In the genomic region with DNA sequence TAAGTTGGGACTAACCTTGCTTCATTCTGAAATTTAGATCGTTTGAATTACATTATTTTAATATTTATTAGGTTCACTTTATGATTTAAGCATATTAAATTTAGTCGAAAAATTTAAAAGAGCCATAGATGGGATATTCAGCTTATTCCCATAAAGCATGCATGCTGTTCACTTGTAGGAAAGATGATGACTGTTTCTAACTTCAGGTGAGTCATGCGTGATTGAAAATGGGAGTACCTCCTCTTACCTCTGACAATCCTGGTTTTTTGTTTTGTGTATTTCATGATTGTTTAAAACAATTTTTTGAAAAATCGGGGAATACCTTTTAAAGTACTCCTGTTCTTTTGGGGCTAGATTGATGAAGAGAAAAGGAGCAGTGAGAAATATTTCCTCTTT, we compare ENCODE assay signal across 8 cellular contexts. TPM values are rescaled to one million over a fixed set of nuclear protein-coding genes. Genes with fewer than 3 reads are reported as not detected.
DNase-seq lines count a peak whose midpoint lies in the region; ATAC-seq and TF ChIP-seq lines count a peak whose summit lies in the region.

No MANE protein-coding gene starts in this region.

- H3K27me3 ChIP-seq in layer of hippocampus (ENCODE audit: control insufficient read depth, insufficient read depth, low read length): no peaks in the 10 kb centered on the region
- no peaks in the 10 kb centered on the region for H3K27me3 ChIP-seq in tibial artery

- intact Hi-C loops in tibial artery (cut with DNase I; ENCODE audit: low total_unique reads): no loop called here

- TF ChIP-seq CTCF in tibial artery (IDR thresholded peaks at IDR 0.05): no peak

- H3K4me1 Mint-ChIP-seq in activated T-cell treated with anti-CD3 and anti-CD28 coated beads, Interleukin-2, amount 50 U/mL, for 4 hours (ENCODE audit: low read depth): peaks cover 79% of the 10 kb centered on the region
- peaks cover 48% of the 10 kb centered on the region for H3K4me1 Mint-ChIP-seq in activated naive CD8-positive, alpha-beta T cell treated with anti-CD3 and anti-CD28 coated beads, Interleukin-2, amount 10 ng/mL, durations not matched to agents 7 days and 5 days

- DNase-seq in activated T-cell treated with anti-CD3 and anti-CD28 coated beads, Interleukin-2, amount 50 U/mL, for 4 hours: no peak
- DNase-seq in activated T-cell treated with anti-CD3 and anti-CD28 coated beads for 4 hours (no peak), tibial artery (no peak), NCI-H524 treated with DMSO at 0.1 percent for 48 hours (lab: John Stamatoyannopoulos, UW) (no peak), HEK293T (ENCODE audit: extremely low spot score) (no peak)
- DNase-seq in activated naive CD8-positive, alpha-beta T cell treated with anti-CD3 and anti-CD28 coated beads, Interleukin-2, amount 10 ng/mL, durations not matched to agents 7 days and 5 days: no peak
- no peak for DNase-seq in activated CD4-positive, CD25-positive, alpha-beta regulatory T cell treated with anti-CD3 and anti-CD28 coated beads, Interleukin-2, amount 50 U/mL, for 72 hours

- H3K36me3 ChIP-seq in tibial artery: no peaks in the 10 kb centered on the region

- H3K27ac ChIP-seq in layer of hippocampus (ENCODE audit: low read depth, low read length) (peak overlapping the region; percentile 92), tibial artery (peak overlapping the region; percentile 92 to 99)

- no peaks in the 10 kb centered on the region for H3K9me3 ChIP-seq in tibial artery

- no peaks in the 10 kb centered on the region for H3K9me3 Mint-ChIP-seq in activated T-cell treated with anti-CD3 and anti-CD28 coated beads, Interleukin-2, amount 50 U/mL, for 4 hours
- H3K9me3 Mint-ChIP-seq in activated naive CD8-positive, alpha-beta T cell treated with anti-CD3 and anti-CD28 coated beads, Interleukin-2, amount 10 ng/mL, durations not matched to agents 7 days and 5 days: no peaks in the 10 kb centered on the region

- H3K4me1 ChIP-seq in tibial artery: peaks cover 0 to 51% (median 31%) of the 10 kb centered on the region in 4 donors

- H3K36me3 Mint-ChIP-seq in activated T-cell treated with anti-CD3 and anti-CD28 coated beads, Interleukin-2, amount 50 U/mL, for 4 hours (ENCODE audit: insufficient read depth): peaks cover 16% of the 10 kb centered on the region
- peaks cover 23% of the 10 kb centered on the region for H3K36me3 Mint-ChIP-seq in activated naive CD8-positive, alpha-beta T cell treated with anti-CD3 and anti-CD28 coated beads, Interleukin-2, amount 10 ng/mL, durations not matched to agents 7 days and 5 days

- peak overlapping the region; percentile 90 to 93 for H3K4me3 ChIP-seq in tibial artery

- H3K4me3 Mint-ChIP-seq in activated T-cell treated with anti-CD3 and anti-CD28 coated beads, Interleukin-2, amount 50 U/mL, for 4 hours: peak overlapping the region; percentile 98
- H3K4me3 Mint-ChIP-seq in activated naive CD8-positive, alpha-beta T cell treated with anti-CD3 and anti-CD28 coated beads, Interleukin-2, amount 10 ng/mL, durations not matched to agents 7 days and 5 days: peak overlapping the region; percentile 97

- POLR2A ChIA-PET in activated naive CD8-positive, alpha-beta T cell treated with anti-CD3 and anti-CD28 coated beads, Interleukin-2, amount 10 ng/mL, durations not matched to agents 7 days and 5 days (lab: Charles Lee): interaction anchor here (1.1 to 2.6 kb wide), 2 partner anchors 108 to 124 kb away, joined by 4 to 21 read pairs; a partner anchor contains a TSS
- POLR2A ChIA-PET in HEK293T (lab: Yijun Ruan, JAX): interaction anchor here (0.9 to 1.6 kb wide), 2 partner anchors 34 to 124 kb away, joined by 3 to 8 read pairs; a partner anchor contains a TSS

- peak overlapping the region; percentile 30 for H3K27ac Mint-ChIP-seq in activated naive CD8-positive, alpha-beta T cell treated with anti-CD3 and anti-CD28 coated beads, Interleukin-2, amount 10 ng/mL, durations not matched to agents 7 days and 5 days

- CTCF ChIA-PET in HEK293T (lab: Yijun Ruan, JAX): no interaction called here

- no peaks in the 10 kb centered on the region for H3K27me3 Mint-ChIP-seq in activated T-cell treated with anti-CD3 and anti-CD28 coated beads, Interleukin-2, amount 50 U/mL, for 4 hours (ENCODE audit: low read depth)
- H3K27me3 Mint-ChIP-seq in activated naive CD8-positive, alpha-beta T cell treated with anti-CD3 and anti-CD28 coated beads, Interleukin-2, amount 10 ng/mL, durations not matched to agents 7 days and 5 days: no peaks in the 10 kb centered on the region

- no peak for ATAC-seq in activated T-cell treated with anti-CD3 and anti-CD28 coated beads, Interleukin-2, amount 50 U/mL, for 4 hours
- no peak for ATAC-seq in activated naive CD8-positive, alpha-beta T cell treated with anti-CD3 and anti-CD28 coated beads, Interleukin-2, amount 10 ng/mL, durations not matched to agents 7 days and 5 days (ENCODE audit: low read depth)

TF ChIP-seq in HEK293T, 16 proteins besides CTCF, POLR2A, EP300 and RAD21:
- TF ChIP-seq FOXA1 (IDR thresholded peaks at IDR 0.05): no peak
- no peak for TF ChIP-seq ZNF384 (IDR thresholded peaks at IDR 0.05)
- TF ChIP-seq SP1 (IDR thresholded peaks at IDR 0.05): no peak
- TF ChIP-seq FOXK2 (IDR thresholded peaks at IDR 0.05): no peak
- no peak for TF ChIP-seq HDGF (IDR thresholded peaks at IDR 0.05; ENCODE audit: borderline replicate concordance)
- no peak for TF ChIP-seq ELF4 (IDR thresholded peaks at IDR 0.05)
- TF ChIP-seq L3MBTL2 (conservative IDR thresholded peaks at IDR 0.05): no peak
- TF ChIP-seq, protein P1, sequence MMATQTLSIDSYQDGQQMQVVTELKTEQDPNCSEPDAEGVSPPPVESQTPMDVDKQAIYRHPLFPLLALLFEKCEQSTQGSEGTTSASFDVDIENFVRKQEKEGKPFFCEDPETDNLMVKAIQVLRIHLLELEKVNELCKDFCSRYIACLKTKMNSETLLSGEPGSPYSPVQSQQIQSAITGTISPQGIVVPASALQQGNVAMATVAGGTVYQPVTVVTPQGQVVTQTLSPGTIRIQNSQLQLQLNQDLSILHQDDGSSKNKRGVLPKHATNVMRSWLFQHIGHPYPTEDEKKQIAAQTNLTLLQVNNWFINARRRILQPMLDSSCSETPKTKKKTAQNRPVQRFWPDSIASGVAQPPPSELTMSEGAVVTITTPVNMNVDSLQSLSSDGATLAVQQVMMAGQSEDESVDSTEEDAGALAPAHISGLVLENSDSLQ (IDR thresholded peaks at IDR 0.05): no peak
- no peak for TF ChIP-seq CTBP1 (IDR thresholded peaks at IDR 0.05; ENCODE audit: borderline replicate concordance)

RNA-seq across cellular contexts. Expression of a gene that starts 1.4 kb away (rescaled TPM):
- 10 to 100 TPM; 30.0 to 30.2 (median 30.1) TPM for total RNA-seq in activated T-cell treated with anti-CD3 and anti-CD28 coated beads, Interleukin-2, amount 50 U/mL, for 4 hours
- total RNA-seq in activated naive CD8-positive, alpha-beta T cell treated with anti-CD3 and anti-CD28 coated beads, Interleukin-2, amount 10 ng/mL, durations not matched to agents 7 days and 5 days: 10 to 100 TPM; 40.7 to 43.2 TPM
